10 cellular contexts compared by ENCODE assay signal in genomic region chr10:30028006-30028441, GRCh38. TPM values are rescaled to one million over a fixed set of nuclear protein-coding genes. Genes with fewer than 3 reads are reported as not detected.
DNase-seq lines count a peak whose midpoint lies in the region; ATAC-seq, FAIRE-seq and TF ChIP-seq lines count a peak whose summit lies in the region.
"Had no signal": no experiment of that assay in that cellular context is flagged by ENCODE, and none has a peak within 500 bp of the region (broad histone marks: within the 10 kb centered on the region; RNA-seq: fewer than 3 reads in every experiment).

No MANE protein-coding gene starts in this region.

- H3K36me3 ChIP-seq in thyroid gland: no peaks in the 10 kb centered on the region

- no peak overlapping the region for H3K4me3 ChIP-seq in thyroid gland (replicated peaks in 1 of 3)

- H3K36me3 Mint-ChIP-seq in activated naive CD4-positive, alpha-beta T cell treated with anti-CD3 and anti-CD28 coated beads, Interleukin-2, amount 10 ng/mL, durations not matched to agents 7 days and 5 days: peaks cover 9% of the 10 kb centered on the region

- intact Hi-C loops in left colon (cut with DNase I, micrococcal nuclease) (no loop called here), thyroid gland (cut with DNase I) (loop anchor here (10.0 kb wide), 1 partner anchor 187 kb away; no protein-coding TSS in a partner anchor)

- CTCF ChIA-PET in activated naive CD4-positive, alpha-beta T cell treated with anti-CD3 and anti-CD28 coated beads, Interleukin-2, amount 10 ng/mL, durations not matched to agents 7 days and 5 days (lab: Charles Lee): interaction anchor here (0.6 to 1.6 kb wide), 3 partner anchors 19 to 30 kb away, joined by 3 to 10 read pairs (median 4); no protein-coding TSS in a partner anchor

- no peak for TF ChIP-seq POLR2A in thyroid gland (IDR thresholded peaks at IDR 0.05)

- peak overlapping the region; percentile 45 for H3K27ac Mint-ChIP-seq in activated naive CD4-positive, alpha-beta T cell treated with anti-CD3 and anti-CD28 coated beads, Interleukin-2, amount 10 ng/mL, durations not matched to agents 7 days and 5 days

- ATAC-seq in left colon (no peak), HG03342 (IDR thresholded peaks at IDR 0.05; ENCODE audit: unreplicated experiment) (no peak)

- no peaks in the 10 kb centered on the region for H3K9me3 Mint-ChIP-seq in activated naive CD4-positive, alpha-beta T cell treated with anti-CD3 and anti-CD28 coated beads, Interleukin-2, amount 10 ng/mL, durations not matched to agents 7 days and 5 days

- peaks cover 48% of the 10 kb centered on the region for H3K4me1 Mint-ChIP-seq in activated naive CD4-positive, alpha-beta T cell treated with anti-CD3 and anti-CD28 coated beads, Interleukin-2, amount 10 ng/mL, durations not matched to agents 7 days and 5 days

- TF ChIP-seq CTCF in thyroid gland (IDR thresholded peaks at IDR 0.05): no peak

- peaks cover 39 to 48% of the 10 kb centered on the region in 2 donors for H3K4me1 ChIP-seq in thyroid gland

- DNase-seq in activated effector memory CD4-positive, alpha-beta T cell treated with anti-CD3 and anti-CD28 coated beads, Interleukin-2, amount 50 U/mL, for 16 hours: peak; percentile 65
- no peak for DNase-seq in activated effector memory CD4-positive, alpha-beta T cell treated with Interleukin-2 at 50 U/mL for 16 hours
- peak; percentile 36 for DNase-seq in activated naive CD4-positive, alpha-beta T cell treated with anti-CD3 and anti-CD28 coated beads, Interleukin-2, amount 10 ng/mL, durations not matched to agents 7 days and 5 days
- DNase-seq in left colon (peak; percentile 23 to 37), thyroid gland (peak; percentile 94 to 96), urothelium cell line (ENCODE audit: low spot score) (no peak), SKM-1 (lab: John Stamatoyannopoulos, UW; ENCODE audit: unreplicated experiment) (no peak)
- DNase-seq: Caco-2 had no signal

- H3K27ac ChIP-seq in thyroid gland: peak overlapping the region; percentile 84 to 94 (median 89)

- H3K9me3 ChIP-seq in thyroid gland: no peaks in the 10 kb centered on the region
- H3K9me3 ChIP-seq: Caco-2 had no signal

- FAIRE-seq in urothelium cell line (lab: Jason Lieb, UNC): no peak
- FAIRE-seq: kidney had no signal

- H3K27me3 ChIP-seq in thyroid gland: no peaks in the 10 kb centered on the region

- peaks cover 87% of the 10 kb centered on the region for H3K27me3 Mint-ChIP-seq in activated naive CD4-positive, alpha-beta T cell treated with anti-CD3 and anti-CD28 coated beads, Interleukin-2, amount 10 ng/mL, durations not matched to agents 7 days and 5 days

- H3K4me3 Mint-ChIP-seq in activated naive CD4-positive, alpha-beta T cell treated with anti-CD3 and anti-CD28 coated beads, Interleukin-2, amount 10 ng/mL, durations not matched to agents 7 days and 5 days: peak overlapping the region; percentile 68

- WGBS in thyroid gland, 2 donors: 19 to 21% methylated on average over 5 to 7 of the region's 8 CpGs

RNA-seq across cellular contexts. Expression of gene JCAD, which starts 31.4 kb away (rescaled TPM):
- total RNA-seq in left colon (10 to 100 TPM in 1 of 2 donors, 1 to 10 TPM in 1; 1.8 to 24.7 TPM), thyroid gland (10 to 100 TPM; 26.6 to 38.5 (median 28.1) TPM)

Comparison
In these comparisons a context has a peak if more than half of its experiments do, and no peak if none do; other contexts are left out.
1. DNase-seq: peak in activated effector memory CD4-positive, alpha-beta T cell treated with anti-CD3 and anti-CD28 coated beads, Interleukin-2, amount 50 U/mL, for 16 hours (single experiment), activated naive CD4-positive, alpha-beta T cell treated with anti-CD3 and anti-CD28 coated beads, Interleukin-2, amount 10 ng/mL, durations not matched to agents 7 days and 5 days (single experiment), left colon (2 of 2) and thyroid gland (2 of 2); none in activated effector memory CD4-positive, alpha-beta T cell treated with Interleukin-2 at 50 U/mL for 16 hours (single experiment), urothelium cell line (single experiment) and SKM-1 (single experiment).